1 cellular context compared by ENCODE assay signal in the genomic region with DNA sequence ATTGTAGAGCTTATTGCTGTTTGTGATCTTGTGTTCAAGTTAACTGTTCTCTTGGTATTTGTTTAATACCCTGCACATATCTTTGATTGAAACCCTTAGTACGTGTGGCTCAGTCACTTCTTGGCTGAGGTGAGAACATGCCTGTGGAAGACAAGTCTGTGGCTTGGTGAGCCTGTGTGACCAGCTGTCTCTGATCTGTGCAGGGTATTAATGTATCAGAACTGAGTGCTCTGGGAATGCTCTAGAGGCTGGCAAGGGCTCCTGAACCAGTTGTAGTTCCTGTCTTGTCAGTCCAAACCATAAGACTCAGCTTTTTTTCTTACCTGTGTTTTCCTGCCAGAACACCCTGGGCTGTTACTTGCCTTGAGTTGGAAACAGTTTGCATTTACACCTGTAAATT.
TF ChIP-seq lines count a peak whose summit lies in the region.

No MANE protein-coding gene starts in this region.

TF ChIP-seq in IMR-90, 13 proteins besides CTCF, POLR2A, EP300 and RAD21:
- TF ChIP-seq MXI1 (IDR thresholded peaks at IDR 0.05; ENCODE audit: borderline replicate concordance, low read depth, low read length) (no peak), RCOR1 (IDR thresholded peaks at IDR 0.05; ENCODE audit: insufficient replicate concordance, low read length) (no peak), CEBPB (IDR thresholded peaks at IDR 0.05; ENCODE audit: low read depth, low read length) (no peak), MAZ (IDR thresholded peaks at IDR 0.05; ENCODE audit: borderline replicate concordance, low read depth, low read length) (no peak), BHLHE40 (IDR thresholded peaks at IDR 0.05; ENCODE audit: low read depth, low read length) (no peak), NFE2L2 (IDR thresholded peaks at IDR 0.05; ENCODE audit: low read depth, low read length) (no peak), SMC3 (IDR thresholded peaks at IDR 0.05; ENCODE audit: low read depth, low read length) (no peak), FOS (IDR thresholded peaks at IDR 0.05; ENCODE audit: low read depth, low read length) (no peak), CHD1 (IDR thresholded peaks at IDR 0.05; ENCODE audit: low read depth, low read length) (no peak), RFX5 (IDR thresholded peaks at IDR 0.05; ENCODE audit: low read depth, low read length) (no peak), MAFK (IDR thresholded peaks at IDR 0.05; ENCODE audit: low read depth, low read length) (no peak)
- TF ChIP-seq, protein P1, sequence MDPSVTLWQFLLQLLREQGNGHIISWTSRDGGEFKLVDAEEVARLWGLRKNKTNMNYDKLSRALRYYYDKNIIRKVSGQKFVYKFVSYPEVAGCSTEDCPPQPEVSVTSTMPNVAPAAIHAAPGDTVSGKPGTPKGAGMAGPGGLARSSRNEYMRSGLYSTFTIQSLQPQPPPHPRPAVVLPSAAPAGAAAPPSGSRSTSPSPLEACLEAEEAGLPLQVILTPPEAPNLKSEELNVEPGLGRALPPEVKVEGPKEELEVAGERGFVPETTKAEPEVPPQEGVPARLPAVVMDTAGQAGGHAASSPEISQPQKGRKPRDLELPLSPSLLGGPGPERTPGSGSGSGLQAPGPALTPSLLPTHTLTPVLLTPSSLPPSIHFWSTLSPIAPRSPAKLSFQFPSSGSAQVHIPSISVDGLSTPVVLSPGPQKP (IDR thresholded peaks at IDR 0.05; ENCODE audit: borderline replicate concordance, low read depth, low read length) = no peak
- TF ChIP-seq, protein P2, sequence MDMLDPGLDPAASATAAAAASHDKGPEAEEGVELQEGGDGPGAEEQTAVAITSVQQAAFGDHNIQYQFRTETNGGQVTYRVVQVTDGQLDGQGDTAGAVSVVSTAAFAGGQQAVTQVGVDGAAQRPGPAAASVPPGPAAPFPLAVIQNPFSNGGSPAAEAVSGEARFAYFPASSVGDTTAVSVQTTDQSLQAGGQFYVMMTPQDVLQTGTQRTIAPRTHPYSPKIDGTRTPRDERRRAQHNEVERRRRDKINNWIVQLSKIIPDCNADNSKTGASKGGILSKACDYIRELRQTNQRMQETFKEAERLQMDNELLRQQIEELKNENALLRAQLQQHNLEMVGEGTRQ (IDR thresholded peaks at IDR 0.05; ENCODE audit: low read depth, low read length) = no peak
